In genomic region chr11:104152941-104153340, GRCh38 we compare ENCODE assay signal across 17 cellular contexts. TPM values are rescaled to one million over a fixed set of nuclear protein-coding genes. Genes with fewer than 3 reads are reported as not detected.
DNase-seq lines count a peak whose midpoint lies in the region; ATAC-seq and TF ChIP-seq lines count a peak whose summit lies in the region.
"Had no signal": no experiment of that assay in that cellular context is flagged by ENCODE, and none has a peak within 500 bp of the region (broad histone marks: within the 10 kb centered on the region; RNA-seq: fewer than 3 reads in every experiment).

No MANE protein-coding gene starts in this region.

- no peaks in the 10 kb centered on the region for H3K36me3 ChIP-seq in HEK293 (ENCODE audit: control insufficient read depth in 2 of 2, insufficient read depth in 1 of 2, low read length in 2 of 2)
- H3K36me3 ChIP-seq: ascending aorta had no signal

- DNase-seq in GF-D8 (lab: John Stamatoyannopoulos, UW) (peak; percentile 86), NCI-H510A (lab: John Stamatoyannopoulos, UW) (peak; percentile 30), omental fat pad (ENCODE audit: low spot score) (no peak), NCI-H526 treated with DMSO at 0.1 percent for 48 hours (lab: John Stamatoyannopoulos, UW) (no peak), superior temporal gyrus (ENCODE audit: extremely low spot score) (no peak), NCI-H2107 treated with DMSO at 0.1 percent for 48 hours (lab: John Stamatoyannopoulos, UW; ENCODE audit: unreplicated experiment) (no peak)
- no peak for DNase-seq in central memory CD8-positive, alpha-beta T cell (ENCODE audit: low spot score in 2 of 2)
- DNase-seq: activated CD4-positive, alpha-beta T cell treated with anti-CD3 and anti-CD28 coated beads, Interleukin-2, amount 50 U/mL, for 48 hours; EL; NCI-H146; stimulated activated naive CD4-positive, alpha-beta T cell treated with Interleukin-2 at 50 U/mL for 16 hours; T-helper 17 cell had no signal

- POLR2A ChIA-PET in HEK293 (lab: Yijun Ruan, JAX), result interaction anchor here (0.6 kb wide), 1 partner anchor 11 kb away, joined by 3 read pairs; the partner anchor contains the start of gene PDGFD

- TF ChIP-seq CTCF in HEK293 (tag by site-specific recombination; IDR thresholded peaks at IDR 0.05) (no peak), omental fat pad (IDR thresholded peaks at IDR 0.05) (no peak)

- peak overlapping the region; percentile 21 for H3K27ac Mint-ChIP-seq in central memory CD8-positive, alpha-beta T cell (ENCODE audit: low read depth)
- H3K27ac Mint-ChIP-seq: B cell, T-helper 17 cell had no signal

- ATAC-seq in central memory CD8-positive, alpha-beta T cell (replicated peaks; ENCODE audit: extremely low read depth, poor library complexity, severe bottlenecking), result peak; percentile 74
- no peak for ATAC-seq in omental fat pad (ENCODE audit: low FRiP score)
- ATAC-seq: T-helper 17 cell had no signal

- no peak overlapping the region for H3K27ac ChIP-seq in HEK293 (ENCODE audit: extremely low read depth, low read depth, low read length)
- H3K27ac ChIP-seq: ascending aorta had no signal

- CTCF ChIA-PET in HEK293 (lab: Yijun Ruan, JAX), result interaction anchor here (0.6 kb wide), 1 partner anchor 1436 kb away, joined by 3 read pairs; no protein-coding TSS in a partner anchor

- no peak overlapping the region for H3K4me3 ChIP-seq in HEK293 (ENCODE audit: low read depth, low read length)
- H3K4me3 ChIP-seq: ascending aorta, lung had no signal

- H3K9me3 Mint-ChIP-seq in central memory CD8-positive, alpha-beta T cell, result no peaks in the 10 kb centered on the region
- H3K9me3 Mint-ChIP-seq: neural crest cell had no signal

- no peaks in the 10 kb centered on the region for H3K27me3 Mint-ChIP-seq in central memory CD8-positive, alpha-beta T cell
- H3K27me3 Mint-ChIP-seq: B cell had no signal

- H3K4me3 Mint-ChIP-seq in central memory CD8-positive, alpha-beta T cell, result peak overlapping the region; percentile 44
- H3K4me3 Mint-ChIP-seq: B cell, neural crest cell, T-helper 17 cell had no signal

- H3K4me1 Mint-ChIP-seq in central memory CD8-positive, alpha-beta T cell, result peaks cover 21% of the 10 kb centered on the region
- H3K4me1 Mint-ChIP-seq: T-helper 17 cell had no signal

- H3K4me1 ChIP-seq in HEK293 (ENCODE audit: control insufficient read depth, insufficient read depth, low read length), result no peaks in the 10 kb centered on the region
- H3K4me1 ChIP-seq: ascending aorta had no signal

- no peaks in the 10 kb centered on the region for H3K36me3 Mint-ChIP-seq in central memory CD8-positive, alpha-beta T cell (ENCODE audit: insufficient read depth)

- no peaks in the 10 kb centered on the region for H3K9me3 ChIP-seq in HEK293 (ENCODE audit: control insufficient read depth, insufficient read depth, low read depth, low read length)
- H3K9me3 ChIP-seq: ascending aorta had no signal

TF ChIP-seq in HEK293, 187 proteins besides CTCF, POLR2A, EP300 and RAD21:
- TF ChIP-seq FEZF1 (tag by site-specific recombination; IDR thresholded peaks at IDR 0.05) (peak; percentile 11; the same call in 1 of the 2 replicates), ZNF677 (tag by site-specific recombination; IDR thresholded peaks at IDR 0.05) (no peak), ZNF843 (tag by site-specific recombination; IDR thresholded peaks at IDR 0.05) (peak; percentile 39; the same call in 1 of the 2 replicates)
TF ChIP-seq in HEK293: peak in this region for 2.

RNA-seq across cellular contexts. Expression of gene PDGFD, which starts 11.0 kb away (rescaled TPM):
- total RNA-seq in omental fat pad, result 10 to 100 TPM; 11.3 to 63.1 (median 38.9) TPM

Comparison
In these comparisons a context has a peak if more than half of its experiments do, and no peak if none do; other contexts are left out.
1. DNase-seq: peak in GF-D8 (single experiment) and NCI-H510A (single experiment); none in central memory CD8-positive, alpha-beta T cell (0 of 2), omental fat pad (single experiment), NCI-H526 treated with DMSO at 0.1 percent for 48 hours (single experiment), superior temporal gyrus (single experiment) and NCI-H2107 treated with DMSO at 0.1 percent for 48 hours (single experiment).